10 cellular contexts compared by ENCODE assay signal in the genomic region with DNA sequence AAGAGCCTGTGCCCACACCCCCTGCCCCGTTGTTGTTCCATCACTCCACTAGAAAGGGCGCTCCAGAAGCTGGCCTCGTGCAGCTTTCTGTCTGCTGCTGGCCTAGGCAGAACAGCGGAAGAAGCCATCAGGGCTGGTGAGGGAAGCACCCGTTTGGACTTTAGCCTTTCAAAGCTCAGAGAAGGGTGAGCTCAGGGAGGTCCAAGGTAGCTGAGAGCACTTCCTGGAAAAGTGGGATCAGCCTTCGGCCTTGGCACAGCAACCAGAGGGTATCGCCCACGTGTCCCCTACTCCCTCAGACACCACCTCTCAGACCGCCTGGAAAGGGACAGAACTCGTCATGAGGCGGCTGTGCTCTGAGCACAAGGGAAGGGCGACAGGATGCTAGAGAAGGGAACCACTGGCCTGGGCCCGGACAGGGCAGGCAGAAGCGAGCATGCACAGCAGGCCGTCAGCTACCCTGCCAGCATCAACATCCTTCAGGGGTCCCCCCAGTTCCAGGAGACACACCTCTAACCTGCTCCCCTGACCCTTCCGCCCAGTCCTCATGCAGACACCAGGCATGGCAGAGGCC. TPM values are rescaled to one million over a fixed set of nuclear protein-coding genes. Genes with fewer than 3 reads are reported as not detected.
DNase-seq lines count a peak whose midpoint lies in the region; ATAC-seq, FAIRE-seq and TF ChIP-seq lines count a peak whose summit lies in the region.
"Not testable (repeated sequence)": the region's sequence is repeated elsewhere in the genome, so short reads cannot be mapped to it uniquely, and the experiment has no call there.
"Had no signal": no experiment of that assay in that cellular context is flagged by ENCODE, and none has a peak within 500 bp of the region (broad histone marks: within the 10 kb centered on the region; RNA-seq: fewer than 3 reads in every experiment).

No MANE protein-coding gene starts in this region.

- H3K4me3 ChIP-seq in K562, esophagus squamous epithelium, left ventricle myocardium inferior, gastrocnemius medialis, transverse colon: not testable (repeated sequence)

- not testable (repeated sequence) for TF ChIP-seq EP300 in K562 (IDR thresholded peaks at IDR 0.05; ENCODE audit: low read length); transverse colon (IDR thresholded peaks at IDR 0.05; ENCODE audit: low read depth)

- WGBS in K562 (ENCODE audit: insufficient coverage, low coverage, missing lambda C conversion rate) = 100% methylated on average over 1 of the region's 16 CpGs
- 73% methylated on average over 8 of the region's 16 CpGs; no CpG with 5 or more reads in 1 of the 2 donors for WGBS in esophagus squamous epithelium, 2 donors
- WGBS in transverse colon (ENCODE audit: low coverage in 1 of 2), 2 donors = 58% methylated on average over 14 of the region's 16 CpGs; no CpG with 5 or more reads in 1 of the 2 donors

- POLR2A ChIA-PET in K562 (lab: Yijun Ruan, JAX) = interaction anchor here (1.2 to 1.3 kb wide), 2 partner anchors 10 to 20 kb away, joined by 4 read pairs; no protein-coding TSS in a partner anchor

- peaks cover 14% of the 10 kb centered on the region for H3K27me3 Mint-ChIP-seq in neural crest cell (ENCODE audit: low read depth)

- BruUV-seq in K562 (replicated peaks; lab: Mats Ljungman, UMichigan) = not testable (repeated sequence)

- not testable (repeated sequence) for DNase-seq in K562 (ENCODE audit: extremely low read depth in 1 of 4, low spot score in 3 of 4); esophagus squamous epithelium (lab: John Stamatoyannopoulos, UW); left ventricle myocardium inferior; neural crest cell (ENCODE audit: low read depth, low spot score)
- DNase-seq in left colon = peak; percentile 49 to 73
- DNase-seq in gastrocnemius medialis = peak in 1 of 2 donors; percentile 22
- peak; percentile 63 for DNase-seq in transverse colon

- not testable (repeated sequence) for FAIRE-seq in K562 (lab: Jason Lieb, UNC)

- H3K4me3 Mint-ChIP-seq in neural crest cell = peak overlapping the region; percentile 19

- not testable (repeated sequence) for H3K9me3 Mint-ChIP-seq in neural crest cell

- H3K27me3 ChIP-seq in K562 (ENCODE audit: control insufficient read depth in 2 of 2, insufficient read depth in 2 of 2, low read length in 2 of 2); esophagus squamous epithelium; left ventricle myocardium inferior (ENCODE audit: low read depth); gastrocnemius medialis; transverse colon: not testable (repeated sequence)

- intact Hi-C loops in K562 (cut with micrococcal nuclease); esophagus squamous epithelium (cut with DNase I); left ventricle myocardium inferior (cut with micrococcal nuclease); left colon (cut with DNase I, micrococcal nuclease); gastrocnemius medialis (cut with DNase I; ENCODE audit: low total_unique reads); transverse colon (cut with DNase I; ENCODE audit: low total_unique reads): not testable (repeated sequence)

- not testable (repeated sequence) for ATAC-seq in K562, gastrocnemius medialis
- peak; percentile 67 for ATAC-seq in left colon

- H4K20me1 ChIP-seq in K562 (replicated peaks; ENCODE audit: control insufficient read depth, insufficient read depth, low read length) = not testable (repeated sequence)

- in situ Hi-C loops in K562 (cut with MboI); gastrocnemius medialis (cut with MboI; ENCODE audit: low sequenced_read_pairs in 4 of 4); transverse colon (cut with MboI; ENCODE audit: low pct_ligation_motif_present in 1 of 4, low pct_unique_long_range_greater_than_20kb in 1 of 4, low sequenced_read_pairs in 3 of 4): not testable (repeated sequence)

- not testable (repeated sequence) for H3K36me3 Mint-ChIP-seq in neural crest cell (ENCODE audit: low read depth)

- not testable (repeated sequence) for H3K79me2 ChIP-seq in K562 (ENCODE audit: control insufficient read depth, insufficient read depth, low read length)

- H3K4me2 ChIP-seq in K562 (ENCODE audit: insufficient read depth, low read length) = not testable (repeated sequence)

- not testable (repeated sequence) for H3K27ac Mint-ChIP-seq in neural crest cell (ENCODE audit: unreplicated experiment)

- not testable (repeated sequence) for H3K9me3 ChIP-seq in K562 (replicated peaks; ENCODE audit: control insufficient read depth, insufficient read depth, low read depth, low read length); esophagus squamous epithelium; left ventricle myocardium inferior (replicated peaks); gastrocnemius medialis; transverse colon

- TF ChIP-seq POLR2A in K562 (conservative IDR thresholded peaks at IDR 0.05); esophagus squamous epithelium (IDR thresholded peaks at IDR 0.05); gastrocnemius medialis (IDR thresholded peaks at IDR 0.05): not testable (repeated sequence)
- TF ChIP-seq POLR2A in transverse colon (IDR thresholded peaks at IDR 0.05) = peak; percentile 21

- H2AFZ ChIP-seq in K562 (ENCODE audit: low read depth, low read length) = not testable (repeated sequence)

- H3K9ac ChIP-seq in K562 (ENCODE audit: insufficient read depth in 1 of 2, low read depth in 2 of 2, low read length in 2 of 2) = peak overlapping the region in 1 of 2 experiments; percentile 45; a peak in 2 of 4 replicates

- H3K27ac ChIP-seq in C4-2B (peak overlapping the region; percentile 90), esophagus squamous epithelium (peak overlapping the region in 3 of 4 donors; percentile 39 to 68 (median 48)), left ventricle myocardium inferior (replicated peaks) (peak overlapping the region; percentile 86), gastrocnemius medialis (peak overlapping the region; percentile 85 to 91 (median 90)), transverse colon (peak overlapping the region; percentile 86 to 88 (median 87))
- H3K27ac ChIP-seq in K562 (ENCODE audit: extremely low read depth, low read depth, low read length) = not testable (repeated sequence)

- H3K4me1 ChIP-seq in K562 (replicated peaks in 1 of 2; ENCODE audit: control insufficient read depth in 2 of 2, insufficient read depth in 2 of 2, low read length in 2 of 2) (peaks cover 0 to 15% of the 10 kb centered on the region in 2 experiments; a peak in 2 of 5 replicates), esophagus squamous epithelium (peaks cover 2 to 74% (median 15%) of the 10 kb centered on the region in 3 donors), left ventricle myocardium inferior (peaks cover 48% of the 10 kb centered on the region), gastrocnemius medialis (peaks cover 27 to 72% of the 10 kb centered on the region in 2 donors), transverse colon (peaks cover 6 to 54% (median 31%) of the 10 kb centered on the region in 4 donors)

- not testable (repeated sequence) for TF ChIP-seq RAD21 in K562 (CRISPR knock-in tag; conservative IDR thresholded peaks at IDR 0.05 in 1 of 2, IDR thresholded peaks at IDR 0.05 in 1 of 2)

- H3K36me3 ChIP-seq in K562 (ENCODE audit: control insufficient read depth, insufficient read depth, low read length) = peaks cover 63% of the 10 kb centered on the region; the same call in 1 of the 3 replicates
- H3K36me3 ChIP-seq in esophagus squamous epithelium = peaks cover 0 to 60% (median 0%) of the 10 kb centered on the region in 3 donors
- H3K36me3 ChIP-seq in left ventricle myocardium inferior, gastrocnemius medialis, transverse colon: not testable (repeated sequence)

- CTCF ChIA-PET in K562 (lab: Yijun Ruan, JAX; ENCODE audit: low intra/inter-chr PET ratio) = not testable (repeated sequence)

- not testable (repeated sequence) for H3K4me1 Mint-ChIP-seq in neural crest cell

- TF ChIP-seq CTCF in C4-2B (conservative IDR thresholded peaks at IDR 0.05); K562 (IDR thresholded peaks at IDR 0.05 in 2 of 3, conservative IDR thresholded peaks at IDR 0.05 in 1 of 3; ENCODE audit: insufficient read depth in 2 of 3, low read depth in 1 of 3, low read length in 3 of 3); esophagus squamous epithelium (IDR thresholded peaks at IDR 0.05); left ventricle myocardium inferior (IDR thresholded peaks at IDR 0.05; ENCODE audit: borderline replicate concordance); neural crest cell (conservative IDR thresholded peaks at IDR 0.05); gastrocnemius medialis (IDR thresholded peaks at IDR 0.05 in 4 of 5, conservative IDR thresholded peaks at IDR 0.05 in 1 of 5); transverse colon (IDR thresholded peaks at IDR 0.05): not testable (repeated sequence)

- H3K9me1 ChIP-seq in K562 (ENCODE audit: control insufficient read depth, insufficient read depth, low read length) = not testable (repeated sequence)

RNA-seq across cellular contexts. Expression of a gene that starts 11.6 kb away (rescaled TPM):
- 456 and 1,096 TPM in 2 replicates for total RNA-seq in K562 (2011; cell fraction: chromatin; rRNA removed; ENCODE audit: low replicate concordance)
- 646 and 663 TPM in 2 replicates for total RNA-seq in K562 (2011; cell fraction: nucleolus; rRNA removed)
- 500 and 510 TPM in 2 replicates for total RNA-seq in K562 (2011; cell fraction: nucleoplasm; rRNA removed)
- 29.6 and 45.6 TPM in 2 replicates for total RNA-seq in K562 (2014; rRNA removed)
- 24.7 and 34.3 TPM in 2 replicates for total RNA-seq in K562 (2014; rRNA removed; fragmentation: Illumina TruSeq; extraction: Trizol)
- 30.3 and 31.0 TPM in 2 replicates for total RNA-seq in K562 (2015; rRNA removed; fragmentation: Illumina TruSeq; extraction: Trizol)
- 122 and 144 TPM in 2 replicates for total RNA-seq in K562 (2021)
- polyA plus RNA-seq in K562 (2011; rRNA removed) = 139 and 294 TPM in 2 replicates
- 237 and 320 TPM in 2 replicates for polyA plus RNA-seq in K562 (2011; cell fraction: cytosol; rRNA removed)
- polyA plus RNA-seq in K562 (2011; cell fraction: nucleus; rRNA removed) = 1,046 and 1,667 TPM in 2 replicates
- 94.9 and 162 TPM in 2 replicates for polyA plus RNA-seq in K562 (2012)
- polyA plus RNA-seq in K562 (2014; fragmentation: Illumina TruSeq; extraction: Trizol) = 73.5 and 87.0 TPM in 2 replicates
- polyA plus RNA-seq in K562 (2014; fragmentation: Nextera tagmentation; extraction: Ambion mirVana) = 1 to 10 TPM in 1 of 2 experiments, under 1 TPM in 1; 0.68 to 1.7 TPM
- 76.7 and 77.6 TPM in 2 replicates for polyA plus RNA-seq in K562 (2014; rRNA removed)
- polyA minus RNA-seq in K562 (2011; rRNA and poly(A)+ RNA removed) = 85.5 and 108 TPM in 2 replicates
- 134 and 269 TPM in 2 replicates for polyA minus RNA-seq in K562 (2011; cell fraction: cytosol; rRNA and poly(A)+ RNA removed)
- polyA minus RNA-seq in K562 (2011; cell fraction: nucleus; rRNA and poly(A)+ RNA removed) = 124 and 281 TPM in 2 replicates
- total RNA-seq in esophagus squamous epithelium = 10 to 100 TPM; 19.5 to 36.2 (median 25.4) TPM
- total RNA-seq in left ventricle myocardium inferior = 229 TPM
- total RNA-seq in left colon = 100 to 1,000 TPM; 170 to 270 TPM
- 123 and 125 TPM in 2 replicates for total RNA-seq in neural crest cell
- total RNA-seq in gastrocnemius medialis = 10 to 100 TPM; 40.1 to 78.1 (median 45.0) TPM
- 100 to 1,000 TPM in 3 of 4 donors, 10 to 100 TPM in 1; 61.1 to 332 (median 197) TPM for total RNA-seq in transverse colon

RNA-seq across cellular contexts. Expression of a gene that starts 24.9 kb away (rescaled TPM):
- total RNA-seq in K562 (2011; cell fraction: chromatin; rRNA removed; ENCODE audit: low replicate concordance) = 194 and 313 TPM in 2 replicates
- total RNA-seq in K562 (2011; cell fraction: nucleolus; rRNA removed) = 389 and 398 TPM in 2 replicates
- 299 and 322 TPM in 2 replicates for total RNA-seq in K562 (2011; cell fraction: nucleoplasm; rRNA removed)
- total RNA-seq in K562 (2014; rRNA removed) (156 and 184 TPM in 2 replicates), K562 (2014; rRNA removed; fragmentation: Illumina TruSeq; extraction: Trizol) (206 and 225 TPM in 2 replicates), K562 (2015; rRNA removed; fragmentation: Illumina TruSeq; extraction: Trizol) (170 and 173 TPM in 2 replicates), K562 (2021) (261 and 262 TPM in 2 replicates), esophagus squamous epithelium (100 to 1,000 TPM in 3 of 4 donors, 10 to 100 TPM in 1; 99.2 to 180 (median 142) TPM), left ventricle myocardium inferior (80.8 TPM), left colon (100 to 1,000 TPM; 200 to 203 TPM), neural crest cell (117 and 118 TPM in 2 replicates), gastrocnemius medialis (10 to 100 TPM; 41.5 to 91.9 (median 48.3) TPM), transverse colon (100 to 1,000 TPM in 2 of 4 donors, 10 to 100 TPM in 2; 37.6 to 113 (median 74.4) TPM)
- polyA plus RNA-seq in K562 (2011; rRNA removed) (157 and 186 TPM in 2 replicates), K562 (2014; fragmentation: Illumina TruSeq; extraction: Trizol) (188 and 219 TPM in 2 replicates), K562 (2014; fragmentation: Nextera tagmentation; extraction: Ambion mirVana) (100 to 1,000 TPM; 562 to 683 TPM), K562 (2014; rRNA removed) (175 and 176 TPM in 2 replicates)
- polyA plus RNA-seq in K562 (2011; cell fraction: cytosol; rRNA removed) = 164 and 227 TPM in 2 replicates
- 115 and 116 TPM in 2 replicates for polyA plus RNA-seq in K562 (2011; cell fraction: nucleus; rRNA removed)
- polyA plus RNA-seq in K562 (2012) = 235 and 441 TPM in 2 replicates
- 177 and 181 TPM in 2 replicates for polyA minus RNA-seq in K562 (2011; rRNA and poly(A)+ RNA removed)
- polyA minus RNA-seq in K562 (2011; cell fraction: cytosol; rRNA and poly(A)+ RNA removed) = 74.4 and 86.4 TPM in 2 replicates
- polyA minus RNA-seq in K562 (2011; cell fraction: nucleus; rRNA and poly(A)+ RNA removed) = 30.8 and 43.7 TPM in 2 replicates

RNA-seq across cellular contexts. Expression of a gene that starts 25.4 kb away (rescaled TPM):
- total RNA-seq in K562 (2011; cell fraction: chromatin; rRNA removed; ENCODE audit: low replicate concordance) = 3.4 and 16.6 TPM in 2 replicates
- total RNA-seq in K562 (2011; cell fraction: nucleolus; rRNA removed) = 12.9 and 17.3 TPM in 2 replicates
- total RNA-seq in K562 (2011; cell fraction: nucleoplasm; rRNA removed) = 7.3 TPM in 2 replicates
- total RNA-seq in K562 (2014; rRNA removed) = 3.9 and 6.0 TPM in 2 replicates
- total RNA-seq in K562 (2014; rRNA removed; fragmentation: Illumina TruSeq; extraction: Trizol) = 0.80 and 1.4 TPM in 2 replicates
- 2.8 and 3.1 TPM in 2 replicates for total RNA-seq in K562 (2015; rRNA removed; fragmentation: Illumina TruSeq; extraction: Trizol)
- total RNA-seq in K562 (2021) = 6.9 and 7.1 TPM in 2 replicates
- polyA plus RNA-seq in K562 (2011; rRNA removed) = 1.6 and 3.8 TPM in 2 replicates
- polyA plus RNA-seq in K562 (2011; cell fraction: cytosol; rRNA removed) = 2.8 and 5.5 TPM in 2 replicates
- polyA plus RNA-seq in K562 (2011; cell fraction: nucleus; rRNA removed) = 8.7 and 16.4 TPM in 2 replicates
- polyA plus RNA-seq in K562 (2012) = 6.3 and 9.6 TPM in 2 replicates
- 2.2 and 3.5 TPM in 2 replicates for polyA plus RNA-seq in K562 (2014; fragmentation: Illumina TruSeq; extraction: Trizol)
- polyA plus RNA-seq in K562 (2014; fragmentation: Nextera tagmentation; extraction: Ambion mirVana) = under 1 TPM; 0.07 to 0.18 TPM
- polyA plus RNA-seq in K562 (2014; rRNA removed) = 3.8 and 5.2 TPM in 2 replicates
- 1.8 and 2.6 TPM in 2 replicates for polyA minus RNA-seq in K562 (2011; rRNA and poly(A)+ RNA removed)
- 4.3 and 4.4 TPM in 2 replicates for polyA minus RNA-seq in K562 (2011; cell fraction: cytosol; rRNA and poly(A)+ RNA removed)
- polyA minus RNA-seq in K562 (2011; cell fraction: nucleus; rRNA and poly(A)+ RNA removed) = 7.9 and 8.4 TPM in 2 replicates
- total RNA-seq in esophagus squamous epithelium = 1 to 10 TPM; 1.8 to 5.0 (median 3.5) TPM
- total RNA-seq in left ventricle myocardium inferior = 16.0 TPM
- 10 to 100 TPM; 15.1 to 15.9 TPM for total RNA-seq in left colon
- 6.0 and 6.6 TPM in 2 replicates for total RNA-seq in neural crest cell
- 10 to 100 TPM; 19.9 to 54.6 (median 34.5) TPM for total RNA-seq in gastrocnemius medialis
- 10 to 100 TPM in 3 of 4 donors, 1 to 10 TPM in 1; 7.0 to 50.5 (median 18.1) TPM for total RNA-seq in transverse colon

RNA-seq across cellular contexts. Expression of a gene that starts 25.7 kb away (rescaled TPM):
- 17.5 and 43.4 TPM in 2 replicates for total RNA-seq in K562 (2011; cell fraction: chromatin; rRNA removed; ENCODE audit: low replicate concordance)
- total RNA-seq in K562 (2011; cell fraction: nucleolus; rRNA removed) = 37.0 TPM in 2 replicates
- 18.2 and 26.2 TPM in 2 replicates for total RNA-seq in K562 (2011; cell fraction: nucleoplasm; rRNA removed)
- total RNA-seq in K562 (2014; rRNA removed) (1.3 and 1.4 TPM in 2 replicates), K562 (2014; rRNA removed; fragmentation: Illumina TruSeq; extraction: Trizol) (0.25 and 0.48 TPM in 2 replicates), K562 (2015; rRNA removed; fragmentation: Illumina TruSeq; extraction: Trizol) (0.51 and 0.79 TPM in 2 replicates), K562 (2021) (1.9 and 2.2 TPM in 2 replicates), esophagus squamous epithelium (1 to 10 TPM in 2 of 4 donors, under 1 TPM in 1, not detected in 1; 0.82 to 5.7 (median 1.5) TPM), left ventricle myocardium inferior (6.1 TPM), left colon (10 to 100 TPM in 1 of 2 donors, 1 to 10 TPM in 1; 1.1 to 14.2 TPM), neural crest cell (9.4 and 10.2 TPM in 2 replicates), gastrocnemius medialis (1 to 10 TPM in 1 of 4 donors, under 1 TPM in 1, not detected in 2; 0.98 to 1.6 TPM), transverse colon (10 to 100 TPM in 1 of 4 donors, 1 to 10 TPM in 2, not detected in 1; 6.5 to 74.4 (median 7.9) TPM)
- polyA plus RNA-seq in K562 (2011; rRNA removed) (7.5 and 23.6 TPM in 2 replicates), K562 (2014; fragmentation: Illumina TruSeq; extraction: Trizol) (1.0 and 1.2 TPM in 2 replicates), K562 (2014; fragmentation: Nextera tagmentation; extraction: Ambion mirVana) (under 1 TPM in 1 of 2 experiments, not detected in 1; 0.13 TPM), K562 (2014; rRNA removed) (1.7 and 2.5 TPM in 2 replicates)
- polyA plus RNA-seq in K562 (2011; cell fraction: cytosol; rRNA removed) = 10.0 and 17.5 TPM in 2 replicates
- 100 and 212 TPM in 2 replicates for polyA plus RNA-seq in K562 (2011; cell fraction: nucleus; rRNA removed)
- polyA plus RNA-seq in K562 (2012) = 6.0 and 17.0 TPM in 2 replicates
- 3.5 and 6.7 TPM in 2 replicates for polyA minus RNA-seq in K562 (2011; rRNA and poly(A)+ RNA removed)
- polyA minus RNA-seq in K562 (2011; cell fraction: cytosol; rRNA and poly(A)+ RNA removed) = 2.9 and 11.2 TPM in 2 replicates
- 20.6 and 48.3 TPM in 2 replicates for polyA minus RNA-seq in K562 (2011; cell fraction: nucleus; rRNA and poly(A)+ RNA removed)
- total RNA-seq: Caco-2; CD8-positive, alpha-beta memory T cell had no signal
- polyA plus RNA-seq: CD8-positive, alpha-beta memory T cell had no signal

RNA-seq across cellular contexts. Expression of a gene that starts 52.3 kb away (rescaled TPM):
- 2.3 and 6.4 TPM in 2 replicates for total RNA-seq in K562 (2011; cell fraction: chromatin; rRNA removed; ENCODE audit: low replicate concordance)
- 6.8 and 7.3 TPM in 2 replicates for total RNA-seq in K562 (2011; cell fraction: nucleolus; rRNA removed)
- total RNA-seq in K562 (2011; cell fraction: nucleoplasm; rRNA removed) = 3.4 and 3.9 TPM in 2 replicates
- 10.6 and 17.8 TPM in 2 replicates for total RNA-seq in K562 (2014; rRNA removed)
- 2.5 and 3.2 TPM in 2 replicates for total RNA-seq in K562 (2014; rRNA removed; fragmentation: Illumina TruSeq; extraction: Trizol)
- total RNA-seq in K562 (2015; rRNA removed; fragmentation: Illumina TruSeq; extraction: Trizol) = 4.6 and 5.2 TPM in 2 replicates
- total RNA-seq in K562 (2021) = 13.0 and 14.1 TPM in 2 replicates
- polyA plus RNA-seq in K562 (2011; rRNA removed) = 8.8 and 20.5 TPM in 2 replicates
- polyA plus RNA-seq in K562 (2011; cell fraction: cytosol; rRNA removed) = 22.4 and 26.1 TPM in 2 replicates
- 11.9 and 18.7 TPM in 2 replicates for polyA plus RNA-seq in K562 (2011; cell fraction: nucleus; rRNA removed)
- 7.4 and 10.8 TPM in 2 replicates for polyA plus RNA-seq in K562 (2012)
- 5.5 and 7.1 TPM in 2 replicates for polyA plus RNA-seq in K562 (2014; fragmentation: Illumina TruSeq; extraction: Trizol)
- polyA plus RNA-seq in K562 (2014; fragmentation: Nextera tagmentation; extraction: Ambion mirVana) = under 1 TPM; 0.11 to 0.31 TPM
- 8.4 and 9.2 TPM in 2 replicates for polyA plus RNA-seq in K562 (2014; rRNA removed)
- 5.2 and 5.5 TPM in 2 replicates for polyA minus RNA-seq in K562 (2011; rRNA and poly(A)+ RNA removed)
- polyA minus RNA-seq in K562 (2011; cell fraction: cytosol; rRNA and poly(A)+ RNA removed) = 7.3 and 20.2 TPM in 2 replicates
- 2.7 and 6.7 TPM in 2 replicates for polyA minus RNA-seq in K562 (2011; cell fraction: nucleus; rRNA and poly(A)+ RNA removed)
- 1 to 10 TPM in 2 of 4 donors, under 1 TPM in 2; 0.38 to 4.0 (median 1.3) TPM for total RNA-seq in esophagus squamous epithelium
- total RNA-seq in left ventricle myocardium inferior = not detected
- total RNA-seq in left colon = not detected
- total RNA-seq in neural crest cell = 1.7 TPM in 2 replicates
- not detected for total RNA-seq in gastrocnemius medialis
- not detected for total RNA-seq in transverse colon
